In genomic region chr19:32464279-32464678, GRCh38 we compare ENCODE assay signal across 1 cellular context.
TF ChIP-seq lines count a peak whose summit lies in the region.

No MANE protein-coding gene starts in this region.

TF ChIP-seq in liver, 16 proteins besides CTCF, POLR2A, EP300 and RAD21 (continued from another document):
- TF ChIP-seq, protein P1, sequence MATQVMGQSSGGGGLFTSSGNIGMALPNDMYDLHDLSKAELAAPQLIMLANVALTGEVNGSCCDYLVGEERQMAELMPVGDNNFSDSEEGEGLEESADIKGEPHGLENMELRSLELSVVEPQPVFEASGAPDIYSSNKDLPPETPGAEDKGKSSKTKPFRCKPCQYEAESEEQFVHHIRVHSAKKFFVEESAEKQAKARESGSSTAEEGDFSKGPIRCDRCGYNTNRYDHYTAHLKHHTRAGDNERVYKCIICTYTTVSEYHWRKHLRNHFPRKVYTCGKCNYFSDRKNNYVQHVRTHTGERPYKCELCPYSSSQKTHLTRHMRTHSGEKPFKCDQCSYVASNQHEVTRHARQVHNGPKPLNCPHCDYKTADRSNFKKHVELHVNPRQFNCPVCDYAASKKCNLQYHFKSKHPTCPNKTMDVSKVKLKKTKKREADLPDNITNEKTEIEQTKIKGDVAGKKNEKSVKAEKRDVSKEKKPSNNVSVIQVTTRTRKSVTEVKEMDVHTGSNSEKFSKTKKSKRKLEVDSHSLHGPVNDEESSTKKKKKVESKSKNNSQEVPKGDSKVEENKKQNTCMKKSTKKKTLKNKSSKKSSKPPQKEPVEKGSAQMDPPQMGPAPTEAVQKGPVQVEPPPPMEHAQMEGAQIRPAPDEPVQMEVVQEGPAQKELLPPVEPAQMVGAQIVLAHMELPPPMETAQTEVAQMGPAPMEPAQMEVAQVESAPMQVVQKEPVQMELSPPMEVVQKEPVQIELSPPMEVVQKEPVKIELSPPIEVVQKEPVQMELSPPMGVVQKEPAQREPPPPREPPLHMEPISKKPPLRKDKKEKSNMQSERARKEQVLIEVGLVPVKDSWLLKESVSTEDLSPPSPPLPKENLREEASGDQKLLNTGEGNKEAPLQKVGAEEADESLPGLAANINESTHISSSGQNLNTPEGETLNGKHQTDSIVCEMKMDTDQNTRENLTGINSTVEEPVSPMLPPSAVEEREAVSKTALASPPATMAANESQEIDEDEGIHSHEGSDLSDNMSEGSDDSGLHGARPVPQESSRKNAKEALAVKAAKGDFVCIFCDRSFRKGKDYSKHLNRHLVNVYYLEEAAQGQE (IDR thresholded peaks at IDR 0.05), result no peak
